ENCODE assay signal across 13 cellular contexts in genomic region chr11:36065436-36065835, GRCh38.
"Had no signal": no experiment of that assay in that cellular context is flagged by ENCODE, and none has a peak within 500 bp of the region (broad histone marks: within the 10 kb centered on the region; RNA-seq: fewer than 3 reads in every experiment).

No MANE protein-coding gene starts in this region.

- H3K36me3 ChIP-seq: adrenal gland, ovary, transverse colon had no signal

- DNase-seq: activated CD4-positive, alpha-beta T cell treated with anti-CD3 and anti-CD28 coated beads for 4 hours; activated CD8-positive, alpha-beta memory T cell treated with anti-CD3 and anti-CD28 coated beads, Interleukin-2, amount 50 U/mL, for 48 hours; activated CD8-positive, alpha-beta T cell treated with anti-CD3 and anti-CD28 coated beads, Interleukin-2, amount 10 ng/mL, durations not matched to agents 7 days and 5 days; activated naive CD4-positive, alpha-beta T cell treated with anti-CD3 and anti-CD28 coated beads for 36 hours; adrenal gland; body of pancreas; left ventricle myocardium superior; ovary; small intestine; transverse colon had no signal

- H3K9me3 ChIP-seq: adrenal gland, body of pancreas, ovary, transverse colon had no signal

- H3K4me1 ChIP-seq: body of pancreas, transverse colon had no signal

- FAIRE-seq: small intestine had no signal

- H3K4me3 ChIP-seq: adrenal gland, body of pancreas, hepatocyte, ovary, transverse colon had no signal

- H3K79me2 ChIP-seq: hepatocyte had no signal

- H3K27me3 ChIP-seq: adrenal gland, body of pancreas, hepatocyte, ovary, transverse colon had no signal

- H3K27ac ChIP-seq: adrenal gland, body of pancreas, hepatocyte, ovary, transverse colon had no signal

- H3K4me2 ChIP-seq: hepatocyte had no signal

- ATAC-seq: activated CD8-positive, alpha-beta T cell treated with anti-CD3 and anti-CD28 coated beads, Interleukin-2, amount 10 ng/mL, durations not matched to agents 7 days and 5 days; body of pancreas; left ventricle myocardium superior; SK-N-SH treated with all-trans-retinoic acid at 6 μM for 48 hours; stimulated activated memory B cell treated with anti-CD40 and anti-IgM and Interleukin-4, amounts not matched to agents 10 μg/mL and 1 μg/mL and 100 μg/mL, for 72 hours had no signal

- H2AFZ ChIP-seq: hepatocyte had no signal
